ENCODE assay signal across 8 cellular contexts in the genomic region with DNA sequence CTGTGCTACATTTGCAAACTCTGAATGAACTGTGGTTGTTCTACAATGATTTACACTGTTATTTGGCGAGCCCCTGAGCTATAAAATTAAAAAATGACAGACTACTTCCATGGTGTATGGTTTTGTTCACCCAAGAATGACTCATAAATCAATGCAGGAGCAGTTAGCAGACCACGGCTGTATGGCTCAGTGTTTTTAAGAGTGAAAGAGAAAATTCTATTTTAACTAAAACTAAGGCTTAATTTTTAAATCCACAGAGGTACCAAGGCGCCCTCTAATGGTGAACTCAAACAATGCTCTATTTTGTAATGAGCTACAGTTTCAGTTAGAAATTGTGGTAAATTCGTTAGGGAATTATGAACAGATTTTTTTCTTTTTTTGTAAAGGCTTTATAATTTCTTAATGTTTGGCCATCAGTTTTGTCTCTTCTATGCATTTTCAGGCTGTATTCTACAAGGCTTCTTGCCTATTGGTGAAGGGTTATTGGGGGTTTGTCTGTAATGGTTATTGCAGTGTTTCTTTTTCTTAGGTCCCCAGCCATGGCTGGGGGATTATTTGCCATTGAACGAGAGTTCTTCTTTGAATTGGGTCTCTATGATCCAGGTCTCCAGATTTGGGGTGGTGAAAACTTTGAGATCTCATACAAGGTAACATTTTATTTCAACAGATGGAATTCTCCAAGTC. TPM values are rescaled to one million over a fixed set of nuclear protein-coding genes. Genes with fewer than 3 reads are reported as not detected.
DNase-seq lines count a peak whose midpoint lies in the region; ATAC-seq and TF ChIP-seq lines count a peak whose summit lies in the region.

No MANE protein-coding gene starts in this region.

- no peak overlapping the region for H3K4me3 ChIP-seq in vagina

- TF ChIP-seq POLR2A in vagina (IDR thresholded peaks at IDR 0.05) = no peak

- peak; percentile 64 for ATAC-seq in GM18502 (IDR thresholded peaks at IDR 0.05; ENCODE audit: poor library complexity, unreplicated experiment)
- ATAC-seq in left colon = peak; percentile 32

- H3K27me3 ChIP-seq in vagina = no peaks in the 10 kb centered on the region

- no peaks in the 10 kb centered on the region for H3K4me1 ChIP-seq in vagina

- in situ Hi-C loops in KBM-7 (cut with MboI; ENCODE audit: low pct_unique_long_range_greater_than_20kb, low sequenced_read_pairs) = no loop called here

- H3K36me3 ChIP-seq in vagina = no peaks in the 10 kb centered on the region

- peak; percentile 23 to 36 (median 23) for TF ChIP-seq CTCF in vagina (IDR thresholded peaks at IDR 0.05)

- no peaks in the 10 kb centered on the region for H3K9me3 ChIP-seq in vagina

- intact Hi-C loops in left colon (cut with DNase I, micrococcal nuclease) = no loop called here
- intact Hi-C loops in vagina (cut with DNase I) = no loop called here

- H3K27ac ChIP-seq in vagina = no peak overlapping the region

- DNase-seq in CD1c-positive myeloid dendritic cell (ENCODE audit: extremely low spot score) = peak; percentile 63
- peak; percentile 50 for DNase-seq in KBM-7
- peak; percentile 42 for DNase-seq in astrocyte of the hippocampus (ENCODE audit: low read depth, low spot score)
- no peak for DNase-seq in left colon
- no peak for DNase-seq in vagina (ENCODE audit: extremely low spot score in 2 of 2)
- no peak for DNase-seq in ureter (ENCODE audit: low spot score)
- no peak for DNase-seq in cortex of kidney (lab: John Stamatoyannopoulos, UW)

RNA-seq across cellular contexts. Expression of gene HMGB2, which starts 32.5 kb away (rescaled TPM):
- total RNA-seq in left colon (10 to 100 TPM; 41.5 to 61.3 TPM), vagina (56.7 TPM), ureter (51.8 TPM)

Comparison
In these comparisons a context has a peak if more than half of its experiments do, and no peak if none do; other contexts are left out.
1. DNase-seq: peak in CD1c-positive myeloid dendritic cell (single experiment), KBM-7 (single experiment) and astrocyte of the hippocampus (single experiment); none in left colon (0 of 2), vagina (0 of 2), ureter (single experiment) and cortex of kidney (single experiment).